Comparison of ENCODE assay signal across 8 cellular contexts in genomic region chr10:30793093-30793492, GRCh38.
"Had no signal": no experiment of that assay in that cellular context is flagged by ENCODE, and none has a peak within 500 bp of the region (broad histone marks: within the 10 kb centered on the region; RNA-seq: fewer than 3 reads in every experiment).

No MANE protein-coding gene starts in this region.

- H3K4me3 ChIP-seq: GM23338 had no signal

- FAIRE-seq: H1, H54, HepG2 had no signal

- H3K9me3 Mint-ChIP-seq: GM23338, IgD-negative memory B cell had no signal

- H3K27ac Mint-ChIP-seq: GM23338, H9, IgD-negative memory B cell had no signal

- H3K4me1 Mint-ChIP-seq: GM23338 had no signal

- DNase-seq: H9, HCEC 1CT, KG1 had no signal

- ATAC-seq: GM23338, HepG2 had no signal

- H3K4me3 Mint-ChIP-seq: GM23338, H9, IgD-negative memory B cell had no signal
